1 cellular context compared by ENCODE assay signal in the genomic region with DNA sequence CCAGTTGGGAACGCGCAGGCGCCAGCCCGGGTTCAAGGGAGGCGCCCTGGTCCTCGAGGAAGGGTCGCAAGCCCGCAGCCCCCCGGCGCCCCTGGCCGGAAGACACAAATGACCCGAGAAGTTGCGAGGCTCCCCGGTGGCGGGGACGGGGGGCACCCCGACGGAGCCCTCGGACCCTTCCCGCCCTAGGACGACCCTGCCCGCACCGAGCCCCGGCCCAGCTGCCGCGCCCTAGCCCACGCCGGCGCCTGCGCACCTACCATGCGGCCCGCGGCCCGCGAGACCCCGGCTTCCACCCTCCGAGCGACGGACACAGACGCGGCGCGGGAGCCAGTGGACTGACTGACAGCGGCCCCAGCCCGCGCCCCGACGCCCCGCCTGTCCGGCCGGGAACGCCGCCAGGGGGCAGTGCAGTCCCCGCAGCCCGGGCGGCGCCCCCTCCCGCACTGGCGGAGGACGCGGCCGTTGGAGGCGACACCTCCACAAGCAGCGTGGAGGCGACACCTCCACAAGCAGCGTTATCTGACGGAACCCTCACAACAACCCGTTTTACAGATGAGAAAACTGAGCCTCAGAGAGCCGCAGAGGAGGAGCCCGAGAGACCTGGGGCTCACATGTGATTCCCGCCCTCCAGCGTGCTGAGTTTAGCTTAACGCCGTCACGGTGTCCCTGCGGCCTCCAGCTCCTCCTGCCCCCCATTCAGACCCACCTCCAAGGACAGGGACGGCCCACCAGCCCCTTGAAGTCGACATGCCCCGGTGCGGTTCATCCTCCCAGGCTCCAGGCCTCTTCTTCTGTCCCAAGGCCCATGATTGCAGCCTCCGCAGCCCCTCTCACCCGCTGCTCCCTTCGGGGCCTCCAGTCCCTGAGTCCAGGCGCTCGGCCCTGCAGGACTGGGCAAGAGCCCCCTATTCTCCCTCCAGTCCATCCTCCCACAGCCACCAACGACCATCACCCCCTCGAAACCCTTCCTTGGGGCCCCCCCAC.
TF ChIP-seq lines count a peak whose summit lies in the region.

A gene with protein sequence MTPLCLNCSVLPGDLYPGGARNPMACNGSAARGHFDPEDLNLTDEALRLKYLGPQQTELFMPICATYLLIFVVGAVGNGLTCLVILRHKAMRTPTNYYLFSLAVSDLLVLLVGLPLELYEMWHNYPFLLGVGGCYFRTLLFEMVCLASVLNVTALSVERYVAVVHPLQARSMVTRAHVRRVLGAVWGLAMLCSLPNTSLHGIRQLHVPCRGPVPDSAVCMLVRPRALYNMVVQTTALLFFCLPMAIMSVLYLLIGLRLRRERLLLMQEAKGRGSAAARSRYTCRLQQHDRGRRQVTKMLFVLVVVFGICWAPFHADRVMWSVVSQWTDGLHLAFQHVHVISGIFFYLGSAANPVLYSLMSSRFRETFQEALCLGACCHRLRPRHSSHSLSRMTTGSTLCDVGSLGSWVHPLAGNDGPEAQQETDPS (minus strand): TSS at position 347 of the 987 bp plus-strand sequence. CDS start 84 bp downstream, at position 263.

TF ChIP-seq in GM12878, 131 proteins besides CTCF, POLR2A, EP300 and RAD21 (continued from another document):
- TF ChIP-seq, protein P1, sequence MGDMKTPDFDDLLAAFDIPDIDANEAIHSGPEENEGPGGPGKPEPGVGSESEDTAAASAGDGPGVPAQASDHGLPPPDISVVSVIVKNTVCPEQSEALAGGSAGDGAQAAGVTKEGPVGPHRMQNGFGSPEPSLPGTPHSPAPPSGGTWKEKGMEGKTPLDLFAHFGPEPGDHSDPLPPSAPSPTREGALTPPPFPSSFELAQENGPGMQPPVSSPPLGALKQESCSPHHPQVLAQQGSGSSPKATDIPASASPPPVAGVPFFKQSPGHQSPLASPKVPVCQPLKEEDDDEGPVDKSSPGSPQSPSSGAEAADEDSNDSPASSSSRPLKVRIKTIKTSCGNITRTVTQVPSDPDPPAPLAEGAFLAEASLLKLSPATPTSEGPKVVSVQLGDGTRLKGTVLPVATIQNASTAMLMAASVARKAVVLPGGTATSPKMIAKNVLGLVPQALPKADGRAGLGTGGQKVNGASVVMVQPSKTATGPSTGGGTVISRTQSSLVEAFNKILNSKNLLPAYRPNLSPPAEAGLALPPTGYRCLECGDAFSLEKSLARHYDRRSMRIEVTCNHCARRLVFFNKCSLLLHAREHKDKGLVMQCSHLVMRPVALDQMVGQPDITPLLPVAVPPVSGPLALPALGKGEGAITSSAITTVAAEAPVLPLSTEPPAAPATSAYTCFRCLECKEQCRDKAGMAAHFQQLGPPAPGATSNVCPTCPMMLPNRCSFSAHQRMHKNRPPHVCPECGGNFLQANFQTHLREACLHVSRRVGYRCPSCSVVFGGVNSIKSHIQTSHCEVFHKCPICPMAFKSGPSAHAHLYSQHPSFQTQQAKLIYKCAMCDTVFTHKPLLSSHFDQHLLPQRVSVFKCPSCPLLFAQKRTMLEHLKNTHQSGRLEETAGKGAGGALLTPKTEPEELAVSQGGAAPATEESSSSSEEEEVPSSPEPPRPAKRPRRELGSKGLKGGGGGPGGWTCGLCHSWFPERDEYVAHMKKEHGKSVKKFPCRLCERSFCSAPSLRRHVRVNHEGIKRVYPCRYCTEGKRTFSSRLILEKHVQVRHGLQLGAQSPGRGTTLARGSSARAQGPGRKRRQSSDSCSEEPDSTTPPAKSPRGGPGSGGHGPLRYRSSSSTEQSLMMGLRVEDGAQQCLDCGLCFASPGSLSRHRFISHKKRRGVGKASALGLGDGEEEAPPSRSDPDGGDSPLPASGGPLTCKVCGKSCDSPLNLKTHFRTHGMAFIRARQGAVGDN (IDR thresholded peaks at IDR 0.05) = peak; percentile 49; the same call in 1 of the 2 replicates
- TF ChIP-seq SREBF1 (IDR thresholded peaks at IDR 0.05; ENCODE audit: low read length) (no peak), CHD2 (IDR thresholded peaks at IDR 0.05; ENCODE audit: borderline replicate concordance, low read depth, low read length) (0 out of 2 replicates have a peak, but pooled peaks have one; percentile 25), DPF2 (IDR thresholded peaks at IDR 0.05) (peak; percentile 69; the same call in 1 of the 2 replicates), ZSCAN29 (IDR thresholded peaks at IDR 0.05) (no peak), ATF7 (IDR thresholded peaks at IDR 0.05; ENCODE audit: low read depth) (no peak), ZNF207 (IDR thresholded peaks at IDR 0.05; ENCODE audit: borderline replicate concordance) (peak; percentile 53; the same call in 1 of the 2 replicates), NR2F1 (conservative IDR thresholded peaks at IDR 0.05) (0 out of 2 replicates have a peak, but pooled peaks have one; percentile 25), IKZF2 (IDR thresholded peaks at IDR 0.05) (no peak), EED (IDR thresholded peaks at IDR 0.05; ENCODE audit: low read depth) (no peak), EGR1 (IDR thresholded peaks at IDR 0.05; ENCODE audit: borderline replicate concordance in 1 of 2, low read depth in 2 of 2, low read length in 2 of 2) (peak in 1 of 2 experiments; percentile 24; a peak in 1 of 3 replicates), SMARCA5 (IDR thresholded peaks at IDR 0.05) (peak; percentile 82), RAD51 (IDR thresholded peaks at IDR 0.05) (no peak), MTA2 (IDR thresholded peaks at IDR 0.05; ENCODE audit: low read depth) (no peak), BCL11A (IDR thresholded peaks at IDR 0.05; ENCODE audit: low read depth, low read length) (no peak), SREBF2 (IDR thresholded peaks at IDR 0.05; ENCODE audit: low read length) (no peak), MEF2A (IDR thresholded peaks at IDR 0.05; ENCODE audit: insufficient read depth, low read depth, low read length) (0 out of 2 replicates have a peak, but pooled peaks have one; percentile 45)
- TF ChIP-seq, protein P2, sequence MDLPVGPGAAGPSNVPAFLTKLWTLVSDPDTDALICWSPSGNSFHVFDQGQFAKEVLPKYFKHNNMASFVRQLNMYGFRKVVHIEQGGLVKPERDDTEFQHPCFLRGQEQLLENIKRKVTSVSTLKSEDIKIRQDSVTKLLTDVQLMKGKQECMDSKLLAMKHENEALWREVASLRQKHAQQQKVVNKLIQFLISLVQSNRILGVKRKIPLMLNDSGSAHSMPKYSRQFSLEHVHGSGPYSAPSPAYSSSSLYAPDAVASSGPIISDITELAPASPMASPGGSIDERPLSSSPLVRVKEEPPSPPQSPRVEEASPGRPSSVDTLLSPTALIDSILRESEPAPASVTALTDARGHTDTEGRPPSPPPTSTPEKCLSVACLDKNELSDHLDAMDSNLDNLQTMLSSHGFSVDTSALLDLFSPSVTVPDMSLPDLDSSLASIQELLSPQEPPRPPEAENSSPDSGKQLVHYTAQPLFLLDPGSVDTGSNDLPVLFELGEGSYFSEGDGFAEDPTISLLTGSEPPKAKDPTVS (IDR thresholded peaks at IDR 0.05; ENCODE audit: low read depth, low read length) = no peak
- TF ChIP-seq, protein P3, sequence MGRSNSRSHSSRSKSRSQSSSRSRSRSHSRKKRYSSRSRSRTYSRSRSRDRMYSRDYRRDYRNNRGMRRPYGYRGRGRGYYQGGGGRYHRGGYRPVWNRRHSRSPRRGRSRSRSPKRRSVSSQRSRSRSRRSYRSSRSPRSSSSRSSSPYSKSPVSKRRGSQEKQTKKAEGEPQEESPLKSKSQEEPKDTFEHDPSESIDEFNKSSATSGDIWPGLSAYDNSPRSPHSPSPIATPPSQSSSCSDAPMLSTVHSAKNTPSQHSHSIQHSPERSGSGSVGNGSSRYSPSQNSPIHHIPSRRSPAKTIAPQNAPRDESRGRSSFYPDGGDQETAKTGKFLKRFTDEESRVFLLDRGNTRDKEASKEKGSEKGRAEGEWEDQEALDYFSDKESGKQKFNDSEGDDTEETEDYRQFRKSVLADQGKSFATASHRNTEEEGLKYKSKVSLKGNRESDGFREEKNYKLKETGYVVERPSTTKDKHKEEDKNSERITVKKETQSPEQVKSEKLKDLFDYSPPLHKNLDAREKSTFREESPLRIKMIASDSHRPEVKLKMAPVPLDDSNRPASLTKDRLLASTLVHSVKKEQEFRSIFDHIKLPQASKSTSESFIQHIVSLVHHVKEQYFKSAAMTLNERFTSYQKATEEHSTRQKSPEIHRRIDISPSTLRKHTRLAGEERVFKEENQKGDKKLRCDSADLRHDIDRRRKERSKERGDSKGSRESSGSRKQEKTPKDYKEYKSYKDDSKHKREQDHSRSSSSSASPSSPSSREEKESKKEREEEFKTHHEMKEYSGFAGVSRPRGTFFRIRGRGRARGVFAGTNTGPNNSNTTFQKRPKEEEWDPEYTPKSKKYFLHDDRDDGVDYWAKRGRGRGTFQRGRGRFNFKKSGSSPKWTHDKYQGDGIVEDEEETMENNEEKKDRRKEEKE (IDR thresholded peaks at IDR 0.05) = no peak
- TF ChIP-seq, protein P4, sequence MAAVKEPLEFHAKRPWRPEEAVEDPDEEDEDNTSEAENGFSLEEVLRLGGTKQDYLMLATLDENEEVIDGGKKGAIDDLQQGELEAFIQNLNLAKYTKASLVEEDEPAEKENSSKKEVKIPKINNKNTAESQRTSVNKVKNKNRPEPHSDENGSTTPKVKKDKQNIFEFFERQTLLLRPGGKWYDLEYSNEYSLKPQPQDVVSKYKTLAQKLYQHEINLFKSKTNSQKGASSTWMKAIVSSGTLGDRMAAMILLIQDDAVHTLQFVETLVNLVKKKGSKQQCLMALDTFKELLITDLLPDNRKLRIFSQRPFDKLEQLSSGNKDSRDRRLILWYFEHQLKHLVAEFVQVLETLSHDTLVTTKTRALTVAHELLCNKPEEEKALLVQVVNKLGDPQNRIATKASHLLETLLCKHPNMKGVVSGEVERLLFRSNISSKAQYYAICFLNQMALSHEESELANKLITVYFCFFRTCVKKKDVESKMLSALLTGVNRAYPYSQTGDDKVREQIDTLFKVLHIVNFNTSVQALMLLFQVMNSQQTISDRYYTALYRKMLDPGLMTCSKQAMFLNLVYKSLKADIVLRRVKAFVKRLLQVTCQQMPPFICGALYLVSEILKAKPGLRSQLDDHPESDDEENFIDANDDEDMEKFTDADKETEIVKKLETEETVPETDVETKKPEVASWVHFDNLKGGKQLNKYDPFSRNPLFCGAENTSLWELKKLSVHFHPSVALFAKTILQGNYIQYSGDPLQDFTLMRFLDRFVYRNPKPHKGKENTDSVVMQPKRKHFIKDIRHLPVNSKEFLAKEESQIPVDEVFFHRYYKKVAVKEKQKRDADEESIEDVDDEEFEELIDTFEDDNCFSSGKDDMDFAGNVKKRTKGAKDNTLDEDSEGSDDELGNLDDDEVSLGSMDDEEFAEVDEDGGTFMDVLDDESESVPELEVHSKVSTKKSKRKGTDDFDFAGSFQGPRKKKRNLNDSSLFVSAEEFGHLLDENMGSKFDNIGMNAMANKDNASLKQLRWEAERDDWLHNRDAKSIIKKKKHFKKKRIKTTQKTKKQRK (IDR thresholded peaks at IDR 0.05; ENCODE audit: low read depth, low read length) = no peak
- TF ChIP-seq, protein P5, sequence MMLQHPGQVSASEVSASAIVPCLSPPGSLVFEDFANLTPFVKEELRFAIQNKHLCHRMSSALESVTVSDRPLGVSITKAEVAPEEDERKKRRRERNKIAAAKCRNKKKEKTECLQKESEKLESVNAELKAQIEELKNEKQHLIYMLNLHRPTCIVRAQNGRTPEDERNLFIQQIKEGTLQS (IDR thresholded peaks at IDR 0.05; ENCODE audit: borderline replicate concordance, extremely low read depth, low read depth, low read length) = no peak
- TF ChIP-seq, protein P6, sequence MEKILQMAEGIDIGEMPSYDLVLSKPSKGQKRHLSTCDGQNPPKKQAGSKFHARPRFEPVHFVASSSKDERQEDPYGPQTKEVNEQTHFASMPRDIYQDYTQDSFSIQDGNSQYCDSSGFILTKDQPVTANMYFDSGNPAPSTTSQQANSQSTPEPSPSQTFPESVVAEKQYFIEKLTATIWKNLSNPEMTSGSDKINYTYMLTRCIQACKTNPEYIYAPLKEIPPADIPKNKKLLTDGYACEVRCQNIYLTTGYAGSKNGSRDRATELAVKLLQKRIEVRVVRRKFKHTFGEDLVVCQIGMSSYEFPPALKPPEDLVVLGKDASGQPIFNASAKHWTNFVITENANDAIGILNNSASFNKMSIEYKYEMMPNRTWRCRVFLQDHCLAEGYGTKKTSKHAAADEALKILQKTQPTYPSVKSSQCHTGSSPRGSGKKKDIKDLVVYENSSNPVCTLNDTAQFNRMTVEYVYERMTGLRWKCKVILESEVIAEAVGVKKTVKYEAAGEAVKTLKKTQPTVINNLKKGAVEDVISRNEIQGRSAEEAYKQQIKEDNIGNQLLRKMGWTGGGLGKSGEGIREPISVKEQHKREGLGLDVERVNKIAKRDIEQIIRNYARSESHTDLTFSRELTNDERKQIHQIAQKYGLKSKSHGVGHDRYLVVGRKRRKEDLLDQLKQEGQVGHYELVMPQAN (conservative IDR thresholded peaks at IDR 0.05) = peak; percentile 50; the same call in 1 of the 2 replicates
